Comparison of ENCODE assay signal across 14 cellular contexts in genomic region chr4:146485968-146486367, GRCh38.
A peak's percentile ranks its signal among the peaks of the same experiment; 100 is the strongest.
DNase-seq lines count a peak whose midpoint lies in the region; ATAC-seq lines count a peak whose summit lies in the region.
"Had no signal": no experiment of that assay in that cellular context is flagged by ENCODE, and none has a peak within 500 bp of the region (broad histone marks: within the 10 kb centered on the region; RNA-seq: fewer than 3 reads in every experiment).

No MANE protein-coding gene starts in this region.

- DNase-seq in NCI-H2107 treated with DMSO at 0.1 percent for 48 hours (lab: John Stamatoyannopoulos, UW; ENCODE audit: unreplicated experiment) (no peak), NCI-H187 (lab: John Stamatoyannopoulos, UW) (no peak), activated gamma-delta T cell treated with Interleukin-2 at 50 U/mL for 16 hours (no peak), NCI-H2227 treated with DMSO at 0.1 percent for 48 hours (lab: John Stamatoyannopoulos, UW) (no peak)
- DNase-seq: activated CD4-positive, alpha-beta memory T cell treated with anti-CD3 and anti-CD28 coated beads for 36 hours; activated effector memory CD4-positive, alpha-beta T cell treated with Interleukin-2 at 50 U/mL for 16 hours; hypothalamus; NCI-H345; ovary; spleen had no signal

- ATAC-seq in GM18502 (IDR thresholded peaks at IDR 0.05; ENCODE audit: poor library complexity, unreplicated experiment) (peak; percentile 49), GM19395 (IDR thresholded peaks at IDR 0.05; ENCODE audit: unreplicated experiment) (peak; percentile 45), HG02870 (IDR thresholded peaks at IDR 0.05; ENCODE audit: unreplicated experiment) (peak; percentile 60), HG03571 (IDR thresholded peaks at IDR 0.05; ENCODE audit: unreplicated experiment) (peak; percentile 48)
